ENCODE assay signal across 10 cellular contexts in the genomic region with DNA sequence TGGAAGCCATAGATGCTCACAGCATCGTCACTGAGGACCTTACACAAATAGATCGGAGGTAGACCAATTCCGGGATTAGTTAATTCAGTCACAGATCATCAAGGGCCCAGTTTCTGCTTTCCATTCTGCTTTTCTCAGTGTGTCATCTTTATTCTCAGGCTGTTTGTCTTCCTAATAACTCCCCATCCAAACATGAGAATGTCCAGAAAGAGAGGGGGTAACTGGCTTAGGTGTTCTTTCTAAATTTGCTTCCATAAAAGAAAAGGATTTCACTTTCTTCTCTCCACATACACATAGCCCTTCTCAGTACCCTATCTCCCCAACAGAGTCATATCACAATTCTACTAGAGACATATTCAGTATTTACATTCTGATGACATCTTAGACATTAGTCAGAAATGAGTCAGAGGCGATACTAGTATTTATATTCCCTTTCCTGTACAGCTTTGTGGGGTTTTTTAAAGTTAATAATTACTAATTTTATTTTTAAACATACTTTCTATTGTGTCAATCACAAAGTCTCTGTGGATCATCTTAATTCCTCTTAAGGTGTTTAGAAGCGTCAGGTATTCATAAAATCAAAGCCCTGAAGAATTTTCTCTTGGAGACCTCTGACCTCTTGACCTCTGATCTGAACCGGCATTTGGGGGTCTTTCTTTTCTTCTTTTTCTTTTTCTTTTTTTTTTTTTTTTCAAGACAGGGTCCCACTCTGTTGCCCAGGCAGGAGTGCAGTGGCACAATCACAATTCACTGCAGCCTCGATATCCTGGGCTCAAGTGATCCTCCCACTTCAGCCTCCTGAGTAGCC. TPM values are rescaled to one million over a fixed set of nuclear protein-coding genes. Genes with fewer than 3 reads are reported as not detected.
DNase-seq lines count a peak whose midpoint lies in the region; ATAC-seq and TF ChIP-seq lines count a peak whose summit lies in the region.
"Had no signal": no experiment of that assay in that cellular context is flagged by ENCODE, and none has a peak within 500 bp of the region (broad histone marks: within the 10 kb centered on the region; RNA-seq: fewer than 3 reads in every experiment).

No MANE protein-coding gene starts in this region.

- WGBS in transverse colon (ENCODE audit: low coverage in 1 of 2), 2 donors = 68 to 74% methylated on average over 7 of the region's 7 CpGs

- peak overlapping the region; percentile 41 for H3K4me2 ChIP-seq in fibroblast of lung (ENCODE audit: extremely low read depth, insufficient read depth, low read length)

- DNase-seq in GM06990 (ENCODE audit: extremely low read depth, insufficient read length) (peak; percentile 64), fibroblast of lung (ENCODE audit: low read depth in 2 of 2) (peak; percentile 81 to 86), DMS79 (lab: John Stamatoyannopoulos, UW) (no peak), DMS79 treated with DMSO at 0.1 percent for 48 hours (lab: John Stamatoyannopoulos, UW) (no peak), transverse colon (no peak), mucosa of descending colon (no peak)
- DNase-seq: activated naive CD4-positive, alpha-beta T cell treated with Interleukin-2 at 50 U/mL for 16 hours had no signal

- intact Hi-C loops in transverse colon (cut with DNase I; ENCODE audit: low total_unique reads) (no loop called here), mucosa of descending colon (cut with DNase I, micrococcal nuclease) (no loop called here)

- H3K79me2 ChIP-seq in fibroblast of lung (ENCODE audit: control insufficient read depth, insufficient read depth, low read length) = no peaks in the 10 kb centered on the region
- H3K79me2 ChIP-seq: parathyroid adenoma had no signal

- TF ChIP-seq POLR2A in transverse colon (IDR thresholded peaks at IDR 0.05) = no peak

- no peak for TF ChIP-seq CTCF in GM06990 (IDR thresholded peaks at IDR 0.05; ENCODE audit: insufficient read depth, low read length, poor library complexity, severe bottlenecking)
- no peak for TF ChIP-seq CTCF in fibroblast of lung (conservative IDR thresholded peaks at IDR 0.05 in 1 of 2, IDR thresholded peaks at IDR 0.05 in 1 of 2; ENCODE audit: low read depth in 1 of 2, low read length in 2 of 2)
- no peak for TF ChIP-seq CTCF in transverse colon (IDR thresholded peaks at IDR 0.05)
- TF ChIP-seq CTCF in mucosa of descending colon (IDR thresholded peaks at IDR 0.05) = no peak

- H3K4me1 ChIP-seq in fibroblast of lung (ENCODE audit: control insufficient read depth, extremely low read depth, insufficient read depth, low read length) (peaks cover 7% of the 10 kb centered on the region), transverse colon (no peaks in the 10 kb centered on the region), mucosa of descending colon (ENCODE audit: low read depth) (no peaks in the 10 kb centered on the region)
- H3K4me1 ChIP-seq: parathyroid adenoma had no signal

- H3K36me3 ChIP-seq in GM06990 (ENCODE audit: control insufficient read depth, insufficient read depth, low read length) = no peaks in the 10 kb centered on the region
- H3K36me3 ChIP-seq in fibroblast of lung (ENCODE audit: control insufficient read depth, insufficient read depth, low read length) = no peaks in the 10 kb centered on the region
- no peaks in the 10 kb centered on the region for H3K36me3 ChIP-seq in transverse colon
- no peaks in the 10 kb centered on the region for H3K36me3 ChIP-seq in mucosa of descending colon (ENCODE audit: low read depth)

- H3K9me3 ChIP-seq in fibroblast of lung (ENCODE audit: control insufficient read depth, insufficient read depth, low read depth, low read length) = no peaks in the 10 kb centered on the region
- H3K9me3 ChIP-seq in transverse colon = no peaks in the 10 kb centered on the region
- no peaks in the 10 kb centered on the region for H3K9me3 ChIP-seq in mucosa of descending colon

- H2AFZ ChIP-seq in fibroblast of lung (ENCODE audit: low read length) = peak overlapping the region; percentile 44
- H2AFZ ChIP-seq: parathyroid adenoma had no signal

- no peaks in the 10 kb centered on the region for H4K20me1 ChIP-seq in fibroblast of lung (ENCODE audit: control insufficient read depth, extremely low read depth, insufficient read depth, low read length)

- H3K27me3 ChIP-seq in GM06990 (replicated peaks; ENCODE audit: control insufficient read depth, insufficient read depth, low read length) (no peaks in the 10 kb centered on the region), fibroblast of lung (ENCODE audit: control insufficient read depth, insufficient read depth, low read length) (no peaks in the 10 kb centered on the region), transverse colon (no peaks in the 10 kb centered on the region)

- no peak for TF ChIP-seq EP300 in transverse colon (IDR thresholded peaks at IDR 0.05; ENCODE audit: low read depth)

- peak; percentile 100 for ATAC-seq in GM21381 (IDR thresholded peaks at IDR 0.05; ENCODE audit: unreplicated experiment)
- ATAC-seq in HG03469 (IDR thresholded peaks at IDR 0.05; ENCODE audit: unreplicated experiment) = peak; percentile 99
- no peak for ATAC-seq in mucosa of descending colon

- H3K4me3 ChIP-seq in GM06990 (replicated peaks; ENCODE audit: low read depth, low read length) (no peak overlapping the region), fibroblast of lung (replicated peaks in 1 of 4; ENCODE audit: control extremely low read depth in 1 of 4, insufficient read depth in 1 of 4, low read depth in 3 of 4, low read length in 4 of 4) (no peak overlapping the region), transverse colon (no peak overlapping the region), mucosa of descending colon (no peak overlapping the region)

- no peak overlapping the region for H3K9ac ChIP-seq in fibroblast of lung (ENCODE audit: insufficient read depth, low read length)
- H3K9ac ChIP-seq: parathyroid adenoma had no signal

- H3K27ac ChIP-seq in fibroblast of lung (ENCODE audit: insufficient read depth, low read length) (peak overlapping the region; percentile 55), transverse colon (no peak overlapping the region)
- H3K27ac ChIP-seq: parathyroid adenoma had no signal

- in situ Hi-C loops in transverse colon (cut with MboI; ENCODE audit: low pct_ligation_motif_present in 1 of 4, low pct_unique_long_range_greater_than_20kb in 1 of 4, low sequenced_read_pairs in 3 of 4) = no loop called here

RNA-seq across cellular contexts. Expression of gene IL12A, which starts 24.3 kb away (rescaled TPM):
- total RNA-seq in fibroblast of lung = 27.2 and 72.5 TPM in 2 replicates
- 5.5 and 7.1 TPM in 2 replicates for polyA plus RNA-seq in fibroblast of lung
- 4.4 and 6.8 TPM in 2 replicates for polyA plus RNA-seq in fibroblast of lung (2012)
- polyA minus RNA-seq in fibroblast of lung (ENCODE audit: low replicate concordance) = 1.5 and 1.9 TPM in 2 replicates
- total RNA-seq in transverse colon = 1 to 10 TPM in 2 of 4 donors, not detected in 2; 3.4 to 6.4 TPM
- 1 to 10 TPM in 1 of 3 donors, under 1 TPM in 2; 0.23 to 2.3 (median 0.27) TPM for total RNA-seq in mucosa of descending colon

Comparison
In these comparisons a context has a peak if more than half of its experiments do, and no peak if none do; other contexts are left out.
1. DNase-seq: peak in GM06990 (single experiment) and fibroblast of lung (2 of 2); none in DMS79 (single experiment), DMS79 treated with DMSO at 0.1 percent for 48 hours (single experiment), transverse colon (single experiment) and mucosa of descending colon (0 of 3).